In genomic region chr17:38921756-38922411, GRCh38 we compare ENCODE assay signal across 2 cellular contexts.
A peak's percentile ranks its signal among the peaks of the same experiment; 100 is the strongest.
TF ChIP-seq lines count a peak whose summit lies in the region.

No MANE protein-coding gene starts in this region.

TF ChIP-seq in A549, 52 proteins besides CTCF, POLR2A, EP300 and RAD21:
- TF ChIP-seq ZFP36 (IDR thresholded peaks at IDR 0.05; ENCODE audit: borderline replicate concordance, partially characterized antibody) (no peak), ZC3H11A (IDR thresholded peaks at IDR 0.05) (no peak), GATA3 (IDR thresholded peaks at IDR 0.05; ENCODE audit: borderline replicate concordance) (no peak), TFCP2L1 (CRISPR knock-in tag; IDR thresholded peaks at IDR 0.05) (0 out of 2 replicates have a peak, but pooled peaks have one; percentile 10)

TF ChIP-seq in GM12878, 131 proteins besides CTCF, POLR2A, EP300 and RAD21:
- TF ChIP-seq SP1 (IDR thresholded peaks at IDR 0.05; ENCODE audit: low read depth, low read length) (no peak), BRCA1 (IDR thresholded peaks at IDR 0.05; ENCODE audit: low read depth, low read length) (no peak), ZNF217 (IDR thresholded peaks at IDR 0.05) (no peak), PML (IDR thresholded peaks at IDR 0.05; ENCODE audit: low read length) (0 out of 2 replicates have a peak, but pooled peaks have one; percentile 24), USF1 (IDR thresholded peaks at IDR 0.05; ENCODE audit: borderline replicate concordance, extremely low read length, insufficient read depth, low read depth, low read length) (no peak), ZNF687 (IDR thresholded peaks at IDR 0.05) (no peak), IRF3 (IDR thresholded peaks at IDR 0.05) (no peak), TCF3 (IDR thresholded peaks at IDR 0.05; ENCODE audit: borderline replicate concordance, insufficient read depth, low read depth, low read length) (no peak), TCF7 (IDR thresholded peaks at IDR 0.05; ENCODE audit: borderline replicate concordance) (no peak), BCLAF1 (IDR thresholded peaks at IDR 0.05) (no peak), YY1 (IDR thresholded peaks at IDR 0.05; ENCODE audit: low read depth, low read length) (no peak), PKNOX1 (IDR thresholded peaks at IDR 0.05) (no peak), GABPA (IDR thresholded peaks at IDR 0.05; ENCODE audit: low read depth) (no peak), KDM1A (IDR thresholded peaks at IDR 0.05; ENCODE audit: borderline replicate concordance) (no peak), SPI1 (IDR thresholded peaks at IDR 0.05; ENCODE audit: borderline replicate concordance, insufficient read depth, low read depth, low read length) (0 out of 2 replicates have a peak, but pooled peaks have one; percentile 3), TARDBP (IDR thresholded peaks at IDR 0.05; ENCODE audit: borderline replicate concordance) (peak; percentile 68), EZH2 (IDR thresholded peaks at IDR 0.05; ENCODE audit: borderline replicate concordance, control insufficient read depth, low read depth, low read length) (no peak), MTA3 (IDR thresholded peaks at IDR 0.05; ENCODE audit: borderline replicate concordance, low read length) (0 out of 2 replicates have a peak, but pooled peaks have one; percentile 32)
